15 cellular contexts compared by ENCODE assay signal in genomic region chr19:42535276-42535675, GRCh38. TPM values are rescaled to one million over a fixed set of nuclear protein-coding genes. Genes with fewer than 3 reads are reported as not detected.
"Had no signal": no experiment of that assay in that cellular context is flagged by ENCODE, and none has a peak within 500 bp of the region (broad histone marks: within the 10 kb centered on the region; RNA-seq: fewer than 3 reads in every experiment).

No MANE protein-coding gene starts in this region.

RNA-seq across cellular contexts. Expression of gene CEACAM1, which starts 7.0 kb away (rescaled TPM):
- total RNA-seq: myocyte had no signal
- polyA plus RNA-seq: immature natural killer cell had no signal

RNA-seq across cellular contexts. Expression of gene CEACAM8, which starts 59.4 kb away (rescaled TPM):
- total RNA-seq: hepatocyte, kidney, kidney epithelial cell, left cardiac atrium, left ventricle myocardium inferior, left ventricle myocardium superior, lower leg skin, lung microvascular endothelial cell, mammary epithelial cell, mesothelial cell of epicardium, mononuclear cell, mucosa of gallbladder, myocyte had no signal
- polyA plus RNA-seq: hepatocyte, immature natural killer cell, keratinocyte, mammary epithelial cell had no signal
